1 cellular context compared by ENCODE assay signal in genomic region chr16:69339289-69340094, GRCh38.
TF ChIP-seq lines count a peak whose summit lies in the region.

Gene COG8, minus strand, starts transcription at chr16:69339564. Its CDS starts 12 bp downstream, at chr16:69339552.
Gene NIP7, plus strand, starts transcription at chr16:69339772. Its CDS starts 58 bp downstream, at chr16:69339830.

TF ChIP-seq in WTC11, 78 proteins besides CTCF, POLR2A, EP300 and RAD21 (continued from another document):
- TF ChIP-seq E2F5 (CRISPR knock-in tag; IDR thresholded peaks at IDR 0.05) (0 out of 2 replicates have a peak, but pooled peaks have one; percentile 70), CBFB (CRISPR knock-in tag; IDR thresholded peaks at IDR 0.05; ENCODE audit: low read depth) (peak; percentile 94; the same call in 1 of the 2 replicates), USF2 (CRISPR knock-in tag; IDR thresholded peaks at IDR 0.05) (peak; percentile 55), FOXK1 (CRISPR knock-in tag; IDR thresholded peaks at IDR 0.05) (peak; percentile 90), PRDM15 (CRISPR knock-in tag; IDR thresholded peaks at IDR 0.05) (0 out of 2 replicates have a peak, but pooled peaks have one; percentile 18), USF1 (CRISPR knock-in tag; IDR thresholded peaks at IDR 0.05) (peak; percentile 57; the same call in 1 of the 2 replicates), MXD4 (CRISPR knock-in tag; IDR thresholded peaks at IDR 0.05; ENCODE audit: borderline replicate concordance) (no peak), NFE2L1 (CRISPR knock-in tag; IDR thresholded peaks at IDR 0.05) (no peak; the same call in 1 of the 2 replicates), JUN (CRISPR knock-in tag; IDR thresholded peaks at IDR 0.05) (no peak), OVOL2 (CRISPR knock-in tag; IDR thresholded peaks at IDR 0.05; ENCODE audit: borderline replicate concordance) (no peak)
